Comparison of ENCODE assay signal across 9 cellular contexts in the genomic region with DNA sequence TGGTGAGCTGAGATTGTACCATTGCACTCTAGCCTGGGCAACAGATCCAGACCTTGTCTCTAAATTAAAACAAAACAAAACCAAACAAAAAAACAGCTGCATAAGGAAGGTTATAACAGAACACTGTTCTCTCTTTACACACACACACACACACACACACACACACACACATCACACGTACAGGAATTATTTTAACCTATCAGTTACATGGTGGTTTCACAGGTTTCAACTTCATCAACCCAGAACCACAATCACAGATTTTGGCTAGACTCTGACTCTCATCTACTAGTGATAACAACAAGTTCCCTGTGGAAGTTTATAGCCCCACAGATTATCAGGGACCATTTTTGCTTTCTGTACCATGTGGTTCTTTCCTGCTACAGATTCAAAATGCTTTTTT.
"Had no signal": no experiment of that assay in that cellular context is flagged by ENCODE, and none has a peak within 500 bp of the region (broad histone marks: within the 10 kb centered on the region; RNA-seq: fewer than 3 reads in every experiment).

No MANE protein-coding gene starts in this region.

- FAIRE-seq: H1, H54, HepG2 had no signal

- H2AFZ ChIP-seq: GM23338 had no signal

- H3K9me3 Mint-ChIP-seq: GM23338, H9, IgD-negative memory B cell had no signal

- H3K27ac Mint-ChIP-seq: GM23338, IgD-negative memory B cell had no signal

- H3K27me3 Mint-ChIP-seq: IgD-negative memory B cell had no signal

- DNase-seq: H9, HCEC 1CT, KBM-7 had no signal

- H3K4me3 Mint-ChIP-seq: GM23338, H9, IgD-negative memory B cell had no signal

- H3K4me2 ChIP-seq: GM23338 had no signal

- ATAC-seq: GM23338, HepG2 had no signal

- H3K27ac ChIP-seq: HL-60 had no signal

- H3K4me3 ChIP-seq: GM23338 had no signal
